8 cellular contexts compared by ENCODE assay signal in the genomic region with DNA sequence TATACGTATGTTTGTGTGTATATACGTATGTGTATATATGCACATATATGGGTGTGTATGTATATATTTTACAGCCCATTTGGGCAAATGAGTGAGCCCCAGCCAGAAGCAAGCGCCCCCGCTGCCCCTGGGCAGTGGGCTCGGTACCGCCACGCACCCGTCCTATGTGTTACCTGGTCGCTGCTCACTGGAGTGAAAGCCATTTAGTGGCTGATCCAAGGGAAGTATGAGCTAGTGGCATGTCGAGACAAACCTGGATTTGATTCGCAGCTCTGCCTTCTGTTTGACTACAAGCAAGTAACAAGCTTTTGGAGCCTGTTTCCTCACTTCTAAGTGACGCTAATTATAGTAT. TPM values are rescaled to one million over a fixed set of nuclear protein-coding genes. Genes with fewer than 3 reads are reported as not detected.
A peak's percentile ranks its signal among the peaks of the same experiment; 100 is the strongest.
DNase-seq lines count a peak whose midpoint lies in the region; ATAC-seq, FAIRE-seq and TF ChIP-seq lines count a peak whose summit lies in the region.

No MANE protein-coding gene starts in this region.

- peaks cover 15% of the 10 kb centered on the region for H3K36me3 Mint-ChIP-seq in endothelial cell (ENCODE audit: low read depth, unreplicated experiment)
- peaks cover 9% of the 10 kb centered on the region for H3K36me3 Mint-ChIP-seq in osteocyte (ENCODE audit: unreplicated experiment)

- H3K4me1 Mint-ChIP-seq in endothelial cell (ENCODE audit: unreplicated experiment) = peaks cover 8% of the 10 kb centered on the region
- peaks cover 27% of the 10 kb centered on the region for H3K4me1 Mint-ChIP-seq in osteocyte (ENCODE audit: unreplicated experiment)

- H3K4me1 ChIP-seq in DOHH2 (ENCODE audit: control insufficient read depth, low read length) (peaks cover 28% of the 10 kb centered on the region), NT2/D1 (ENCODE audit: insufficient read depth, insufficient read length) (peaks cover 7% of the 10 kb centered on the region)

- no peak overlapping the region for H3K27ac ChIP-seq in DOHH2 (ENCODE audit: low read depth, low read length)

- no peaks in the 10 kb centered on the region for H3K9me2 ChIP-seq in DOHH2 (replicated peaks; ENCODE audit: control insufficient read depth, low read length)

- H3K9ac ChIP-seq in NT2/D1 (ENCODE audit: insufficient read length, low read depth) = peak overlapping the region; percentile 73

- H3K4me3 ChIP-seq in DOHH2 (ENCODE audit: low read length) (peak overlapping the region; percentile 69), NT2/D1 (ENCODE audit: insufficient read length, low read depth) (peak overlapping the region; percentile 48)

- no peak for ATAC-seq in GM21515 (IDR thresholded peaks at IDR 0.05; ENCODE audit: unreplicated experiment)

- peaks cover 54% of the 10 kb centered on the region for H3K27me3 ChIP-seq in DOHH2 (ENCODE audit: control insufficient read depth, low read length)
- H3K27me3 ChIP-seq in NT2/D1 (ENCODE audit: insufficient read depth, insufficient read length) = peaks cover 52% of the 10 kb centered on the region

- no peak for TF ChIP-seq CTCF in DOHH2 (IDR thresholded peaks at IDR 0.05; ENCODE audit: low read depth, low read length, poor library complexity, severe bottlenecking)
- TF ChIP-seq CTCF in endothelial cell (IDR thresholded peaks at IDR 0.05; ENCODE audit: unreplicated experiment) = no peak
- TF ChIP-seq CTCF in osteocyte (IDR thresholded peaks at IDR 0.05) = no peak

- FAIRE-seq in urothelium cell line (lab: Jason Lieb, UNC) = no peak

- no peaks in the 10 kb centered on the region for H3K36me3 ChIP-seq in DOHH2 (ENCODE audit: control insufficient read depth, low read length)
- no peaks in the 10 kb centered on the region for H3K36me3 ChIP-seq in NT2/D1 (ENCODE audit: insufficient read depth, insufficient read length, low read length)

- no peak overlapping the region for H3K27ac Mint-ChIP-seq in endothelial cell (ENCODE audit: unreplicated experiment)
- peak overlapping the region; percentile 79 for H3K27ac Mint-ChIP-seq in osteocyte (ENCODE audit: unreplicated experiment)

- no peaks in the 10 kb centered on the region for H3F3A ChIP-seq in DOHH2 (ENCODE audit: control insufficient read depth, insufficient read depth)

- H4K20me1 ChIP-seq in DOHH2 (ENCODE audit: control insufficient read depth, insufficient read depth, low read depth, low read length) = no peaks in the 10 kb centered on the region; the same call in 1 of the 2 replicates

- H3K9me3 ChIP-seq in DOHH2 (ENCODE audit: control insufficient read depth, insufficient read depth, low read length) (no peaks in the 10 kb centered on the region), NT2/D1 (ENCODE audit: insufficient read depth, low read length) (peaks cover 12% of the 10 kb centered on the region)

- no peaks in the 10 kb centered on the region for H3K79me2 ChIP-seq in DOHH2 (ENCODE audit: control insufficient read depth, low read length)

- no peak for DNase-seq in NT2/D1 (ENCODE audit: low read depth, low spot score)
- no peak for DNase-seq in endothelial cell (ENCODE audit: low spot score)
- no peak for DNase-seq in osteocyte (ENCODE audit: extremely low spot score, unreplicated experiment)
- DNase-seq in activated gamma-delta T cell treated with Interleukin-2 at 50 U/mL for 16 hours = no peak
- DNase-seq in EL = no peak
- no peak for DNase-seq in urothelium cell line (ENCODE audit: low spot score)

- H3K27me3 Mint-ChIP-seq in endothelial cell (ENCODE audit: unreplicated experiment) = peaks cover 7% of the 10 kb centered on the region
- peaks cover 15% of the 10 kb centered on the region for H3K27me3 Mint-ChIP-seq in osteocyte (ENCODE audit: unreplicated experiment)

- H3K4me2 ChIP-seq in DOHH2 (ENCODE audit: low read length) = peak overlapping the region; percentile 85

- H3K4me3 Mint-ChIP-seq in endothelial cell (ENCODE audit: unreplicated experiment) (peak overlapping the region; percentile 59), osteocyte (ENCODE audit: unreplicated experiment) (peak overlapping the region; percentile 73)

- no peaks in the 10 kb centered on the region for H3K9me3 Mint-ChIP-seq in endothelial cell (ENCODE audit: unreplicated experiment)
- peaks cover 21% of the 10 kb centered on the region for H3K9me3 Mint-ChIP-seq in osteocyte (ENCODE audit: unreplicated experiment)

RNA-seq across cellular contexts. Expression of a gene that starts 35.8 kb away (rescaled TPM):
- total RNA-seq in endothelial cell (ENCODE audit: unreplicated experiment) (202 TPM), osteocyte (103 TPM in 2 replicates)
